ENCODE assay signal across 24 cellular contexts in genomic region chr3:197229178-197229577, GRCh38.
"Had no signal": no experiment of that assay in that cellular context is flagged by ENCODE, and none has a peak within 500 bp of the region (broad histone marks: within the 10 kb centered on the region; RNA-seq: fewer than 3 reads in every experiment).

No MANE protein-coding gene starts in this region.

- H3K27ac ChIP-seq: ascending aorta, breast epithelium, cardiac muscle cell, colonic mucosa, epithelial cell of prostate, esophagus squamous epithelium had no signal

- H3K4me1 ChIP-seq: ascending aorta, breast epithelium had no signal

- ATAC-seq: activated naive CD4-positive, alpha-beta T cell treated with anti-CD3 and anti-CD28 coated beads, Interleukin-2, amount 50 U/mL, for 72 hours; activated T-cell treated with anti-CD3 and anti-CD28 coated beads, Interleukin-2, amount 50 U/mL, for 4 hours; WTC11 had no signal

- H3K27me3 ChIP-seq: ascending aorta, breast epithelium, cardiac muscle cell, colonic mucosa, esophagus squamous epithelium had no signal

- H3K4me3 ChIP-seq: ascending aorta, breast epithelium, cardiac muscle cell, colonic mucosa, esophagus squamous epithelium had no signal

- DNase-seq: activated CD4-positive, alpha-beta memory T cell treated with anti-CD3 and anti-CD28 coated beads, Interleukin-2, amount 10 ng/mL, durations not matched to agents 7 days and 5 days; activated CD4-positive, alpha-beta T cell treated with anti-CD3 and anti-CD28 coated beads for 1 hour; activated CD4-positive, alpha-beta T cell treated with anti-CD3 and anti-CD28 coated beads for 4 hours; activated CD4-positive, alpha-beta T cell treated with anti-CD3 and anti-CD28 coated beads, Interleukin-2, amount 10 ng/mL, durations not matched to agents 7 days and 5 days; activated CD4-positive, alpha-beta T cell treated with anti-CD3 and anti-CD28 coated beads, Interleukin-2, amount 50 U/mL, for 4 hours; activated CD8-positive, alpha-beta memory T cell treated with anti-CD3 and anti-CD28 coated beads, Interleukin-2, amount 50 U/mL, for 48 hours; activated effector memory CD4-positive, alpha-beta T cell treated with anti-CD3 and anti-CD28 coated beads, Interleukin-2, amount 50 U/mL, for 16 hours; activated naive CD4-positive, alpha-beta T cell treated with anti-CD3 and anti-CD28 coated beads, Interleukin-2, amount 10 ng/mL, durations not matched to agents 7 days and 5 days; activated naive CD8-positive, alpha-beta T cell treated with anti-CD3 and anti-CD28 coated beads, Interleukin-2, amount 10 ng/mL, durations not matched to agents 7 days and 5 days; activated T-cell treated with anti-CD3 and anti-CD28 coated beads, Interleukin-2, amount 50 U/mL, for 4 hours; central memory CD4-positive, alpha-beta T cell; cerebellar nuclear complex; colonic mucosa; effector CD8-positive, alpha-beta T cell; esophagus squamous epithelium; foreskin melanocyte; head of caudate nucleus; T-helper 2 cell had no signal

- H3K9me3 ChIP-seq: ascending aorta, breast epithelium, colonic mucosa, esophagus squamous epithelium had no signal

- H3K36me3 ChIP-seq: ascending aorta, breast epithelium, cardiac muscle cell, colonic mucosa had no signal
